In the genomic region with DNA sequence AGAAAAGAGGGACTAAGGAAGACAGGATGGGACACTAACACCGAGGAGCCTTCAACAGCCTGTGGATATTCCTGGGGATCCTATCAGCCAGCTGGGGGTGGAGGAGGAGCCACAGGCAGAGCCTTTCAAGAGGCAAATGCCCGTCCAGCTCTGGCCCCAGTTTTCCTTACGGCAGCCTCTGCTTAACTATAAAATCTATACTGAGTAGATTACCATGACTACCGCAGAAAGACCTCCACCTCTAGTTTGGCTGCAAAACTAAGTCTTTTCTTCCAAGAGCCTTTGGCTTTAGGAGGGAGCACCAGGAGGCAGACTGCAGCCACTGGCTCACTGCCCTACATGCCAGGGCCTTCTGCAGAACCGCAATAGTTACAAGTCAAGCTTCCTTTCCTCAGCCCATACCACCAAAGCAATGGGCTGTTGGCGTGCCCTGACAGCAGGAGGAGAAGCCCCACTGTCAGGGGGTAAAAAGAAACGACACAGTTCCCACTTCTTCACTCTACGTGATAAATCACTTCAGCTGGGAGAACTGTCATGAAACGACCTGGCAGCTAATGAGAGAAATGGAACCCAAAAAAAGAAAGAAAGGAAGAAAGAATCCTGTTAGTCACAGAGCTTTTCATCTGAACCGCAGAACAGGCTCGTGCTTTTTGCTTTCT, we compare ENCODE assay signal across 2 cellular contexts.
TF ChIP-seq lines count a peak whose summit lies in the region.

No MANE protein-coding gene starts in this region.

TF ChIP-seq in HepG2, 621 proteins besides CTCF, POLR2A, EP300 and RAD21:
- no peak for TF ChIP-seq RFXAP (CRISPR knock-in tag; IDR thresholded peaks at IDR 0.05; ENCODE audit: borderline replicate concordance)
- no peak for TF ChIP-seq SMAD3 (CRISPR knock-in tag; IDR thresholded peaks at IDR 0.05)
- TF ChIP-seq ZNF788 (CRISPR knock-in tag; IDR thresholded peaks at IDR 0.05; ENCODE audit: borderline replicate concordance) = no peak
- TF ChIP-seq ZNF263 (CRISPR knock-in tag; IDR thresholded peaks at IDR 0.05) = 0 out of 2 replicates have a peak, but pooled peaks have one; percentile 15
- TF ChIP-seq, protein P1, sequence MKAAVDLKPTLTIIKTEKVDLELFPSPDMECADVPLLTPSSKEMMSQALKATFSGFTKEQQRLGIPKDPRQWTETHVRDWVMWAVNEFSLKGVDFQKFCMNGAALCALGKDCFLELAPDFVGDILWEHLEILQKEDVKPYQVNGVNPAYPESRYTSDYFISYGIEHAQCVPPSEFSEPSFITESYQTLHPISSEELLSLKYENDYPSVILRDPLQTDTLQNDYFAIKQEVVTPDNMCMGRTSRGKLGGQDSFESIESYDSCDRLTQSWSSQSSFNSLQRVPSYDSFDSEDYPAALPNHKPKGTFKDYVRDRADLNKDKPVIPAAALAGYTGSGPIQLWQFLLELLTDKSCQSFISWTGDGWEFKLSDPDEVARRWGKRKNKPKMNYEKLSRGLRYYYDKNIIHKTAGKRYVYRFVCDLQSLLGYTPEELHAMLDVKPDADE (CRISPR knock-in tag; IDR thresholded peaks at IDR 0.05) = no peak

TF ChIP-seq in K562, 482 proteins besides CTCF, POLR2A, EP300 and RAD21:
- TF ChIP-seq HLTF (IDR thresholded peaks at IDR 0.05) (no peak), POLR2B (IDR thresholded peaks at IDR 0.05; ENCODE audit: low read depth, partially characterized antibody) (no peak), MEIS2 (IDR thresholded peaks at IDR 0.05; ENCODE audit: partially characterized antibody) (peak; percentile 74), KDM5B (IDR thresholded peaks at IDR 0.05; ENCODE audit: insufficient replicate concordance, low read depth, low read length) (no peak)
- TF ChIP-seq, protein P2, sequence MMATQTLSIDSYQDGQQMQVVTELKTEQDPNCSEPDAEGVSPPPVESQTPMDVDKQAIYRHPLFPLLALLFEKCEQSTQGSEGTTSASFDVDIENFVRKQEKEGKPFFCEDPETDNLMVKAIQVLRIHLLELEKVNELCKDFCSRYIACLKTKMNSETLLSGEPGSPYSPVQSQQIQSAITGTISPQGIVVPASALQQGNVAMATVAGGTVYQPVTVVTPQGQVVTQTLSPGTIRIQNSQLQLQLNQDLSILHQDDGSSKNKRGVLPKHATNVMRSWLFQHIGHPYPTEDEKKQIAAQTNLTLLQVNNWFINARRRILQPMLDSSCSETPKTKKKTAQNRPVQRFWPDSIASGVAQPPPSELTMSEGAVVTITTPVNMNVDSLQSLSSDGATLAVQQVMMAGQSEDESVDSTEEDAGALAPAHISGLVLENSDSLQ (IDR thresholded peaks at IDR 0.05) = peak; percentile 44
- TF ChIP-seq, protein P3, sequence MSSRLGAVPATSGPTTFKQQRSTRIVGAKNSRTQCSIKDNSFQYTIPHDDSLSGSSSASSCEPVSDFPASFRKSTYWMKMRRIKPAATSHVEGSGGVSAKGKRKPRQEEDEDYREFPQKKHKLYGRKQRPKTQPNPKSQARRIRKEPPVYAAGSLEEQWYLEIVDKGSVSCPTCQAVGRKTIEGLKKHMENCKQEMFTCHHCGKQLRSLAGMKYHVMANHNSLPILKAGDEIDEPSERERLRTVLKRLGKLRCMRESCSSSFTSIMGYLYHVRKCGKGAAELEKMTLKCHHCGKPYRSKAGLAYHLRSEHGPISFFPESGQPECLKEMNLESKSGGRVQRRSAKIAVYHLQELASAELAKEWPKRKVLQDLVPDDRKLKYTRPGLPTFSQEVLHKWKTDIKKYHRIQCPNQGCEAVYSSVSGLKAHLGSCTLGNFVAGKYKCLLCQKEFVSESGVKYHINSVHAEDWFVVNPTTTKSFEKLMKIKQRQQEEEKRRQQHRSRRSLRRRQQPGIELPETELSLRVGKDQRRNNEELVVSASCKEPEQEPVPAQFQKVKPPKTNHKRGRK (tag; IDR thresholded peaks at IDR 0.05) = no peak
- TF ChIP-seq, protein P4, sequence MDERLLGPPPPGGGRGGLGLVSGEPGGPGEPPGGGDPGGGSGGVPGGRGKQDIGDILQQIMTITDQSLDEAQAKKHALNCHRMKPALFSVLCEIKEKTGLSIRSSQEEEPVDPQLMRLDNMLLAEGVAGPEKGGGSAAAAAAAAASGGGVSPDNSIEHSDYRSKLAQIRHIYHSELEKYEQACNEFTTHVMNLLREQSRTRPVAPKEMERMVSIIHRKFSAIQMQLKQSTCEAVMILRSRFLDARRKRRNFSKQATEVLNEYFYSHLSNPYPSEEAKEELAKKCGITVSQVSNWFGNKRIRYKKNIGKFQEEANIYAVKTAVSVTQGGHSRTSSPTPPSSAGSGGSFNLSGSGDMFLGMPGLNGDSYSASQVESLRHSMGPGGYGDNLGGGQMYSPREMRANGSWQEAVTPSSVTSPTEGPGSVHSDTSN (CRISPR knock-in tag; IDR thresholded peaks at IDR 0.05; ENCODE audit: low read depth) = no peak
- TF ChIP-seq, protein P4 (tag; conservative IDR thresholded peaks at IDR 0.05; ENCODE audit: low read depth) = peak; percentile 63
